Comparison of ENCODE assay signal across 25 cellular contexts in genomic region chr10:127912607-127913367, GRCh38. TPM values are rescaled to one million over a fixed set of nuclear protein-coding genes. Genes with fewer than 3 reads are reported as not detected.
DNase-seq lines count a peak whose midpoint lies in the region; ATAC-seq and TF ChIP-seq lines count a peak whose summit lies in the region.
"Had no signal": no experiment of that assay in that cellular context is flagged by ENCODE, and none has a peak within 500 bp of the region (broad histone marks: within the 10 kb centered on the region; RNA-seq: fewer than 3 reads in every experiment).

No MANE protein-coding gene starts in this region.

- H3K4me2 ChIP-seq in IMR-90 (ENCODE audit: low read depth, low read length) (no peak overlapping the region), SK-N-SH (no peak overlapping the region)
- H3K4me2 ChIP-seq: PC-9 had no signal

- no peak for TF ChIP-seq EP300 in SK-N-SH (IDR thresholded peaks at IDR 0.05; ENCODE audit: borderline replicate concordance in 1 of 2, low read depth in 1 of 2, low read length in 1 of 2)

- TF ChIP-seq RAD21 in IMR-90 (IDR thresholded peaks at IDR 0.05; ENCODE audit: low read length) (no peak), SK-N-SH (IDR thresholded peaks at IDR 0.05; ENCODE audit: low read length) (no peak)

- H3K27me3 ChIP-seq in IMR-90 (ENCODE audit: control insufficient read depth, insufficient read depth, low read length) (no peaks in the 10 kb centered on the region), SK-N-SH (ENCODE audit: insufficient read depth) (no peaks in the 10 kb centered on the region), right cardiac atrium (ENCODE audit: control insufficient read depth, insufficient read depth) (no peaks in the 10 kb centered on the region), body of pancreas (no peaks in the 10 kb centered on the region)

- H2BK120ac ChIP-seq in IMR-90 (ENCODE audit: low read depth, low read length), result no peak overlapping the region

- H2AK9ac ChIP-seq in IMR-90 (replicated peaks; ENCODE audit: low read depth, low read length, poor library complexity), result no peak overlapping the region

- DNase-seq in IMR-90 (no peak), SK-N-SH (peak; percentile 4), right cardiac atrium (no peak), osteocyte (ENCODE audit: extremely low spot score, unreplicated experiment) (peak; percentile 77), body of pancreas (no peak), HEK293T (ENCODE audit: extremely low spot score) (no peak)
- DNase-seq: C1 segment of cervical spinal cord; CD4-positive, alpha-beta memory T cell; COR-L47; GM23248; H7; HFFc6; NCI-H1092; NCI-H1417 treated with DMSO at 0.1 percent for 48 hours; NCI-H1694 treated with DMSO at 0.1 percent for 48 hours; NCI-H2081; NCI-H2227 treated with DMSO at 0.1 percent for 48 hours; NCI-H526 treated with DMSO at 0.1 percent for 48 hours; PC-9; SHP77 had no signal

- H3K9me1 ChIP-seq in IMR-90 (ENCODE audit: insufficient read depth, low read length), result peaks cover 11% of the 10 kb centered on the region

- H2AK5ac ChIP-seq in IMR-90 (ENCODE audit: low read depth, low read length), result no peak overlapping the region

- H3K36me3 Mint-ChIP-seq in osteocyte (ENCODE audit: unreplicated experiment), result no peaks in the 10 kb centered on the region
- H3K36me3 Mint-ChIP-seq: CD4-positive, alpha-beta memory T cell had no signal

- H3K27ac ChIP-seq in IMR-90 (ENCODE audit: insufficient read depth, low read length) (no peak overlapping the region), SK-N-SH (ENCODE audit: low read depth in 2 of 2, low read length in 1 of 2) (peak overlapping the region in 1 of 2 experiments; percentile 28; a peak in 2 of 4 replicates), right cardiac atrium (ENCODE audit: low read length) (peak overlapping the region; percentile 65), body of pancreas (no peak overlapping the region)
- H3K27ac ChIP-seq: GM23248, HL-60, PC-9 had no signal

- no peak overlapping the region for H3K23ac ChIP-seq in IMR-90 (ENCODE audit: low read depth, low read length)

- H2AFZ ChIP-seq in IMR-90 (replicated peaks; ENCODE audit: low read length, poor library complexity) (peak overlapping the region; percentile 2), SK-N-SH (ENCODE audit: low read depth) (no peak overlapping the region)
- H2AFZ ChIP-seq: GM23248, PC-9 had no signal

- no peak for ATAC-seq in IMR-90 (ENCODE audit: low read depth)
- ATAC-seq in right cardiac atrium, result no peak
- no peak for ATAC-seq in body of pancreas
- no peak for ATAC-seq in GM21515 (IDR thresholded peaks at IDR 0.05; ENCODE audit: unreplicated experiment)

- H3K9me2 ChIP-seq in SK-N-SH, result no peaks in the 10 kb centered on the region

- in situ Hi-C loops in IMR-90 (cut with MboI; ENCODE audit: low sequenced_read_pairs), result no loop called here

- CTCF ChIA-PET in IMR-90 (lab: Yijun Ruan, JAX) (interaction anchor here (1.5 kb wide), 1 partner anchor 98 kb away, joined by 3 read pairs; no protein-coding TSS in a partner anchor), SK-N-SH (lab: Yijun Ruan, JAX) (interaction anchor here (0.7 to 13.6 kb wide), 5 partner anchors 9 to 261 kb away, joined by 3 to 389 read pairs (median 4); no protein-coding TSS in a partner anchor), HEK293T (lab: Yijun Ruan, JAX) (interaction anchor here (1.5 kb wide), 1 partner anchor 156 kb away, joined by 3 read pairs; no protein-coding TSS in a partner anchor)

- no peak overlapping the region for H3K9ac ChIP-seq in IMR-90 (ENCODE audit: low read depth, low read length)
- no peak overlapping the region for H3K9ac ChIP-seq in SK-N-SH
- H3K9ac ChIP-seq: GM23248 had no signal

- POLR2A ChIA-PET in IMR-90 (lab: Charles Lee; ENCODE audit: unreplicated experiment) (no interaction called here), SK-N-SH (lab: Yijun Ruan, JAX) (interaction anchor here (0.7 kb wide), 1 partner anchor 227 kb away, joined by 3 read pairs; no protein-coding TSS in a partner anchor), HEK293T (lab: Yijun Ruan, JAX) (no interaction called here)

- H3K27ac Mint-ChIP-seq in osteocyte (ENCODE audit: unreplicated experiment), result no peak overlapping the region
- H3K27ac Mint-ChIP-seq: HFFc6 had no signal

- H3K18ac ChIP-seq in IMR-90 (ENCODE audit: low read depth, low read length), result no peak overlapping the region

- dilution Hi-C loops in IMR-90 (cut with HindIII; ENCODE audit: low sequenced_read_pairs, unreplicated experiment), result no loop called here

- H3K36me3 ChIP-seq in IMR-90 (ENCODE audit: control insufficient read depth, insufficient read depth, low read length) (no peaks in the 10 kb centered on the region), SK-N-SH (replicated peaks in 1 of 2; ENCODE audit: control insufficient read depth in 1 of 2, insufficient read depth in 2 of 2, low read length in 1 of 2) (no peaks in the 10 kb centered on the region), body of pancreas (replicated peaks in 1 of 2; ENCODE audit: insufficient read depth in 1 of 2, low read depth in 2 of 2) (no peaks in the 10 kb centered on the region)

- no peak overlapping the region for H2BK20ac ChIP-seq in IMR-90 (ENCODE audit: low read depth, low read length)

- H4K91ac ChIP-seq in IMR-90 (ENCODE audit: insufficient read depth, low read depth, low read length), result no peak overlapping the region

- no peaks in the 10 kb centered on the region for H3K9me3 Mint-ChIP-seq in osteocyte (ENCODE audit: unreplicated experiment)

- no peak overlapping the region for H3K14ac ChIP-seq in IMR-90 (replicated peaks; ENCODE audit: low read depth, low read length)

- peaks cover 4% of the 10 kb centered on the region; the same call in 1 of the 2 replicates for H3K4me1 ChIP-seq in IMR-90 (ENCODE audit: control insufficient read depth, insufficient read depth, low read length)
- peaks cover 0 to 17% of the 10 kb centered on the region in 2 experiments; a peak in 2 of 4 replicates for H3K4me1 ChIP-seq in SK-N-SH (ENCODE audit: control insufficient read depth in 1 of 2, insufficient read depth in 2 of 2, low read depth in 1 of 2, low read length in 1 of 2)
- H3K4me1 ChIP-seq in right cardiac atrium (ENCODE audit: control insufficient read depth, insufficient read depth, low read length), result peaks cover 20% of the 10 kb centered on the region
- peaks cover 3% of the 10 kb centered on the region for H3K4me1 ChIP-seq in body of pancreas

- no peak overlapping the region for H4K5ac ChIP-seq in IMR-90 (ENCODE audit: low read depth, low read length)

- TF ChIP-seq POLR2A in IMR-90 (IDR thresholded peaks at IDR 0.05; ENCODE audit: low read depth, low read length), result no peak
- no peak for TF ChIP-seq POLR2A in body of pancreas (IDR thresholded peaks at IDR 0.05)

- H3K9me3 ChIP-seq in IMR-90 (ENCODE audit: control insufficient read depth, insufficient read depth, low read length), result no peaks in the 10 kb centered on the region
- H3K9me3 ChIP-seq in SK-N-SH, result no peaks in the 10 kb centered on the region
- no peaks in the 10 kb centered on the region for H3K9me3 ChIP-seq in right cardiac atrium (ENCODE audit: control insufficient read depth, low read length)
- no peaks in the 10 kb centered on the region for H3K9me3 ChIP-seq in body of pancreas

- H4K8ac ChIP-seq in IMR-90 (ENCODE audit: low read depth in 2 of 2, low read length in 2 of 2), result no peak overlapping the region

- H3K56ac ChIP-seq in IMR-90 (ENCODE audit: extremely low read depth, insufficient read depth, low read length), result no peak overlapping the region

- H2BK15ac ChIP-seq in IMR-90 (ENCODE audit: low read depth, low read length), result no peak overlapping the region

- no peak overlapping the region for H3K4me3 Mint-ChIP-seq in osteocyte (ENCODE audit: unreplicated experiment)
- H3K4me3 Mint-ChIP-seq: CD4-positive, alpha-beta memory T cell; HFFc6 had no signal

- TF ChIP-seq CTCF in IMR-90 (conservative IDR thresholded peaks at IDR 0.05; ENCODE audit: low read depth, low read length), result no peak
- TF ChIP-seq CTCF in SK-N-SH (IDR thresholded peaks at IDR 0.05), result no peak
- TF ChIP-seq CTCF in osteocyte (IDR thresholded peaks at IDR 0.05), result no peak
- no peak for TF ChIP-seq CTCF in body of pancreas (IDR thresholded peaks at IDR 0.05)

- 87% methylated on average over 7 of the region's 12 CpGs; no CpG with 5 or more reads in 1 of the 2 experiments for WGBS in IMR-90 (ENCODE audit: extremely low coverage in 2 of 2, insufficient read length in 1 of 2), 2 experiments
- WGBS in SK-N-SH (ENCODE audit: low lambda C conversion rate), result 86% methylated on average over 9 of the region's 12 CpGs
- WGBS in right cardiac atrium, result 96% methylated on average over 12 of the region's 12 CpGs
- 84 to 85% methylated on average over 12 of the region's 12 CpGs for WGBS in body of pancreas, 2 donors

- H3K4me3 ChIP-seq in IMR-90 (ENCODE audit: insufficient read depth, low read depth, low read length), result no peak overlapping the region
- H3K4me3 ChIP-seq in SK-N-SH (ENCODE audit: low read depth in 2 of 2, low read length in 1 of 2), result no peak overlapping the region
- no peak overlapping the region for H3K4me3 ChIP-seq in right cardiac atrium (ENCODE audit: low read length)
- no peak overlapping the region for H3K4me3 ChIP-seq in body of pancreas
- H3K4me3 ChIP-seq: GM23248, PC-9 had no signal

- H3K79me2 ChIP-seq in SK-N-SH (ENCODE audit: insufficient read depth), result no peaks in the 10 kb centered on the region; the same call in 1 of the 2 replicates

- H3F3A ChIP-seq in SK-N-SH (replicated peaks; ENCODE audit: insufficient read depth), result peaks cover 4% of the 10 kb centered on the region

- BruUV-seq in IMR-90 (replicated peaks; lab: Mats Ljungman, UMichigan), result no TSS peak

- no peaks in the 10 kb centered on the region; a peak in 1 of 4 replicates for H3K79me1 ChIP-seq in IMR-90 (ENCODE audit: low read depth in 1 of 2, low read length in 2 of 2)

- peaks cover 8% of the 10 kb centered on the region for H3K4me1 Mint-ChIP-seq in osteocyte (ENCODE audit: unreplicated experiment)
- H3K4me1 Mint-ChIP-seq: CD4-positive, alpha-beta memory T cell had no signal

- H4K20me1 ChIP-seq in IMR-90 (ENCODE audit: insufficient read depth, low read length), result no peaks in the 10 kb centered on the region
- no peaks in the 10 kb centered on the region for H4K20me1 ChIP-seq in SK-N-SH (ENCODE audit: insufficient read depth)

- intact Hi-C loops in IMR-90 (cut with micrococcal nuclease), result no loop called here
- intact Hi-C loops in right cardiac atrium (cut with DNase I), result no loop called here
- intact Hi-C loops in body of pancreas (cut with DNase I), result no loop called here

- H3K4ac ChIP-seq in IMR-90 (ENCODE audit: low read depth, low read length), result no peak overlapping the region

- no peak overlapping the region for H2BK5ac ChIP-seq in IMR-90 (ENCODE audit: low read depth, low read length, poor library complexity, severe bottlenecking)

- H3K27me3 Mint-ChIP-seq in osteocyte (ENCODE audit: unreplicated experiment), result no peaks in the 10 kb centered on the region

RNA-seq across cellular contexts. Expression of gene PTPRE, which starts 5.9 kb away (rescaled TPM):
- total RNA-seq in IMR-90 (2012; rRNA removed) (0.54 and 0.56 TPM in 2 replicates), right cardiac atrium (10 to 100 TPM; 11.2 to 21.1 (median 13.8) TPM), osteocyte (1.2 and 1.3 TPM in 2 replicates), body of pancreas (1 to 10 TPM; 6.5 to 8.9 TPM)
- polyA plus RNA-seq in IMR-90 (2012; rRNA removed) (0.26 and 0.34 TPM in 2 replicates), SK-N-SH (2012; rRNA removed) (6.2 and 11.8 TPM in 2 replicates), right cardiac atrium (6.7 TPM)
- 0.12 and 0.56 TPM in 2 replicates for polyA plus RNA-seq in IMR-90 (2012; cell fraction: cytosol; rRNA removed)
- 0.62 and 0.84 TPM in 2 replicates for polyA plus RNA-seq in IMR-90 (2012; cell fraction: nucleus; rRNA removed; ENCODE audit: low replicate concordance)
- polyA plus RNA-seq in SK-N-SH (2012; cell fraction: cytosol; rRNA removed), result 8.9 and 9.4 TPM in 2 replicates
- polyA plus RNA-seq in SK-N-SH (2012; cell fraction: nucleus; rRNA removed), result 19.9 and 21.3 TPM in 2 replicates

RNA-seq across cellular contexts. Expression of gene CLRN3, which starts 20.0 kb away (rescaled TPM):
- not detected in 2 replicates for total RNA-seq in IMR-90 (2012; rRNA removed)
- polyA plus RNA-seq in IMR-90 (2012; rRNA removed), result not detected in 2 replicates
- polyA plus RNA-seq in IMR-90 (2012; cell fraction: cytosol; rRNA removed), result not detected in 2 replicates
- not detected in 2 replicates for polyA plus RNA-seq in IMR-90 (2012; cell fraction: nucleus; rRNA removed; ENCODE audit: low replicate concordance)
- 0.08 and 0.25 TPM in 2 replicates for polyA plus RNA-seq in SK-N-SH (2012; rRNA removed)
- 0.13 and 0.28 TPM in 2 replicates for polyA plus RNA-seq in SK-N-SH (2012; cell fraction: cytosol; rRNA removed)
- polyA plus RNA-seq in SK-N-SH (2012; cell fraction: nucleus; rRNA removed), result 0.08 and 0.21 TPM in 2 replicates
- not detected for total RNA-seq in right cardiac atrium
- not detected for polyA plus RNA-seq in right cardiac atrium
- total RNA-seq in osteocyte, result not detected in 2 replicates
- total RNA-seq in body of pancreas, result under 1 TPM in 1 of 2 donors, not detected in 1; 0.26 TPM
- total RNA-seq: A673; CD4-positive, alpha-beta memory T cell; GM23248; H7; HFFc6; NCI-H460; PC-9; RPMI7951 had no signal
- polyA plus RNA-seq: CD4-positive, alpha-beta memory T cell; GM23248 had no signal

Comparison
In these comparisons a context has a peak if more than half of its experiments do, and no peak if none do; other contexts are left out.
1. DNase-seq: peak in SK-N-SH (single experiment) and osteocyte (single experiment); none in IMR-90 (single experiment), right cardiac atrium (0 of 3), body of pancreas (0 of 4) and HEK293T (single experiment).